9 cellular contexts compared by ENCODE assay signal in the genomic region with DNA sequence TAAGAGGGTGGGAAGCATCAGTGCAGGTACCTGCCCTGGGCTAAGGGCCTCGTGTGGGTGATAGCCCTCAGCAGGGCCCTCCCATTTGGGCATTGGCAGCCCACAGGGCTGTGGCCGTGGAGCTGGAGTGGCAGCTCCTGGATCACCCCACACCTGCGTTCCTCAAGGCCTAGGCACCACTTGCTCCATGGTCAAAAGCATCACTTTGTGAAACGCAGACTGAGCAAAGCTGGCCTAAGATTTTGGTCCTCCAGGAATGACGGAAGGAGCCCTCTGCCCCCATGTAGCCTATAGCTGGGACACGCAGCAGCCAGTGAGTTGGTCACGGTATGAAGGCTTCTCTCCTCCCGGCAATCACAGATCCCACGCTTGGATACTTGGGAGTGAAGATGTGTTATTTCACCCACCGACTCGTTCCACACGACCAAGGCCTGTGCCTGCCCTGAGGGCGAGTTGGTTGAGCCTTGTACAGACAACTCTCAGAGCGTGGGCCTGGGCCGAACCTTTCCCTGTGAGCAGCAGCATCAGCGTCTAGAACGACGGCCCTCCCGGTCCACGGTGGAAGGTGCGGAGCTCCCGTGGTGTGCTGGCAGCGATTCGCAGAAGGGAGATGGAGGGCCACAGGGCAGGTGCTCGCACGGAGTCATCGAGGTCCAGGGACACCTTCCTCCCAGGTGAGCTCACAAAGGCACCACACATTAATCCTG. TPM values are rescaled to one million over a fixed set of nuclear protein-coding genes. Genes with fewer than 3 reads are reported as not detected.
DNase-seq lines count a peak whose midpoint lies in the region; ATAC-seq, FAIRE-seq and TF ChIP-seq lines count a peak whose summit lies in the region.
"Had no signal": no experiment of that assay in that cellular context is flagged by ENCODE, and none has a peak within 500 bp of the region (broad histone marks: within the 10 kb centered on the region; RNA-seq: fewer than 3 reads in every experiment).

No MANE protein-coding gene starts in this region.

- H4K20me1 ChIP-seq in GM23338 (replicated peaks; ENCODE audit: insufficient read depth) = no peaks in the 10 kb centered on the region

- H3F3A ChIP-seq in GM23338 (replicated peaks; ENCODE audit: low read depth) = no peaks in the 10 kb centered on the region

- H3K4me1 Mint-ChIP-seq in GM23338 = peaks cover 12% of the 10 kb centered on the region; the same call in 2 of the 3 replicates
- peaks cover 21% of the 10 kb centered on the region for H3K4me1 Mint-ChIP-seq in activated T-cell treated with anti-CD3 and anti-CD28 coated beads, Interleukin-2, amount 50 U/mL, for 72 hours (ENCODE audit: low read depth)

- no peaks in the 10 kb centered on the region for H3K9me3 Mint-ChIP-seq in GM23338
- H3K9me3 Mint-ChIP-seq in activated T-cell treated with anti-CD3 and anti-CD28 coated beads, Interleukin-2, amount 50 U/mL, for 72 hours = peaks cover 13 to 17% of the 10 kb centered on the region in 2 donors

- H3K79me2 ChIP-seq in GM23338 (replicated peaks; ENCODE audit: insufficient read depth) = no peaks in the 10 kb centered on the region

- no peaks in the 10 kb centered on the region for H3K36me3 ChIP-seq in GM23338 (ENCODE audit: insufficient read depth)
- no peaks in the 10 kb centered on the region for H3K36me3 ChIP-seq in left lung
- H3K36me3 ChIP-seq in small intestine (ENCODE audit: control insufficient read depth in 2 of 2, insufficient read depth in 2 of 2, low read length in 2 of 2) = no peaks in the 10 kb centered on the region

- DNase-seq in GM23338 (ENCODE audit: low spot score) = no peak
- DNase-seq in activated T-cell treated with anti-CD3 and anti-CD28 coated beads, Interleukin-2, amount 50 U/mL, for 72 hours = peak in 1 of 2 donors; percentile 3
- DNase-seq in left lung = no peak
- DNase-seq in small intestine = no peak
- DNase-seq in activated CD4-positive, alpha-beta T cell treated with anti-CD3 and anti-CD28 coated beads, Interleukin-2, amount 50 U/mL, for 4 hours = no peak
- no peak for DNase-seq in GM19238 (ENCODE audit: insufficient read length, low spot score)

- H3K4me2 ChIP-seq in GM23338 = no peak overlapping the region

- H3K9me2 ChIP-seq in GM23338 (ENCODE audit: insufficient read depth) = no peaks in the 10 kb centered on the region

- H3K4me3 Mint-ChIP-seq in GM23338 = no peak overlapping the region
- peak overlapping the region; percentile 23 to 35 for H3K4me3 Mint-ChIP-seq in activated T-cell treated with anti-CD3 and anti-CD28 coated beads, Interleukin-2, amount 50 U/mL, for 72 hours

- H2AFZ ChIP-seq in GM23338 = peak overlapping the region; percentile 86; the same call in 1 of the 2 replicates

- no peaks in the 10 kb centered on the region for H3K4me1 ChIP-seq in GM23338 (ENCODE audit: insufficient read depth)
- H3K4me1 ChIP-seq in left lung = peaks cover 4 to 17% of the 10 kb centered on the region in 2 donors
- H3K4me1 ChIP-seq in small intestine (ENCODE audit: control insufficient read depth in 2 of 2, insufficient read depth in 1 of 2, low read depth in 1 of 2, low read length in 1 of 2) = no peaks in the 10 kb centered on the region

- H3K27me3 ChIP-seq in GM23338 (ENCODE audit: insufficient read depth) (no peaks in the 10 kb centered on the region), left lung (no peaks in the 10 kb centered on the region), small intestine (ENCODE audit: control insufficient read depth in 2 of 2, insufficient read depth in 2 of 2, low read length in 2 of 2) (no peaks in the 10 kb centered on the region)

- FAIRE-seq in small intestine (lab: Jason Lieb, UNC) = no peak

- H3K36me3 Mint-ChIP-seq in GM23338 (ENCODE audit: low read depth) = peaks cover 19% of the 10 kb centered on the region
- H3K36me3 Mint-ChIP-seq in activated T-cell treated with anti-CD3 and anti-CD28 coated beads, Interleukin-2, amount 50 U/mL, for 72 hours (ENCODE audit: insufficient read depth in 2 of 2) = peaks cover 4 to 11% of the 10 kb centered on the region in 2 donors

- intact Hi-C loops in left lung (cut with DNase I) = no loop called here

- H3K27ac Mint-ChIP-seq in GM23338 = no peak overlapping the region
- no peak overlapping the region for H3K27ac Mint-ChIP-seq in activated T-cell treated with anti-CD3 and anti-CD28 coated beads, Interleukin-2, amount 50 U/mL, for 72 hours
- H3K27ac Mint-ChIP-seq: T-helper 1 cell treated with Interleukin-12 subunit alpha and Interleukin-12 subunit beta and Interleukin-4 antibody, amounts not matched to agents 30 μg/mL and 1 μg/mL, for 36 hours had no signal

- WGBS in small intestine, 3 donors = 95 to 97% (median 95%) methylated on average over 26 to 27 of the region's 27 CpGs

- H3K4me3 ChIP-seq in GM23338 = no peak overlapping the region
- no peak overlapping the region for H3K4me3 ChIP-seq in left lung
- no peak overlapping the region for H3K4me3 ChIP-seq in small intestine (ENCODE audit: low read depth in 1 of 2, low read length in 2 of 2)

- TF ChIP-seq CTCF in GM23338 (conservative IDR thresholded peaks at IDR 0.05; ENCODE audit: low read depth in 2 of 2) = no peak
- TF ChIP-seq CTCF in left lung (IDR thresholded peaks at IDR 0.05) = no peak

- H3K27me3 Mint-ChIP-seq in GM23338 (ENCODE audit: insufficient read depth, low read depth, poor library complexity) = peaks cover 8% of the 10 kb centered on the region
- H3K27me3 Mint-ChIP-seq in activated T-cell treated with anti-CD3 and anti-CD28 coated beads, Interleukin-2, amount 50 U/mL, for 72 hours (ENCODE audit: low read depth) = no peaks in the 10 kb centered on the region

- H3K9me3 ChIP-seq in left lung (no peaks in the 10 kb centered on the region), small intestine (ENCODE audit: control insufficient read depth, low read depth) (no peaks in the 10 kb centered on the region)

- H3K27ac ChIP-seq in GM23338 (ENCODE audit: low read depth) (no peak overlapping the region), left lung (peak overlapping the region; percentile 77 to 81), small intestine (ENCODE audit: low read depth in 1 of 2, low read length in 1 of 2) (peak overlapping the region; percentile 21 to 93)

- ATAC-seq in GM23338 (no peak), left lung (peak; percentile 2), HG02884 (IDR thresholded peaks at IDR 0.05; ENCODE audit: unreplicated experiment) (no peak), GM19463 (IDR thresholded peaks at IDR 0.05; ENCODE audit: unreplicated experiment) (no peak)
- ATAC-seq in activated T-cell treated with anti-CD3 and anti-CD28 coated beads, Interleukin-2, amount 50 U/mL, for 72 hours (replicated peaks in 1 of 2) = no peak

TF ChIP-seq in GM23338, 12 proteins besides CTCF, POLR2A, EP300 and RAD21:
- no peak for TF ChIP-seq EZH2 (IDR thresholded peaks at IDR 0.05; ENCODE audit: low read depth, unreplicated experiment)
- no peak for TF ChIP-seq POLR2AphosphoS5 (IDR thresholded peaks at IDR 0.05; ENCODE audit: low read depth)
- TF ChIP-seq ZNF331 (CRISPR knock-in tag; IDR thresholded peaks at IDR 0.05; ENCODE audit: low read depth) = no peak
- no peak for TF ChIP-seq EZH2phosphoT487 (IDR thresholded peaks at IDR 0.05; ENCODE audit: unreplicated experiment)
- TF ChIP-seq STAT1 (IDR thresholded peaks at IDR 0.05; ENCODE audit: unreplicated experiment) = no peak
- TF ChIP-seq NANOG (IDR thresholded peaks at IDR 0.05; ENCODE audit: borderline replicate concordance) = no peak
- TF ChIP-seq ETS1 (IDR thresholded peaks at IDR 0.05) = no peak

RNA-seq across cellular contexts. Expression of gene THBS2, which starts 39.7 kb away (rescaled TPM):
- 40.7 and 44.7 TPM in 2 replicates for total RNA-seq in GM23338 (2014; rRNA removed; shearing (Covaris generic))
- polyA plus RNA-seq in GM23338 (2016; fragmentation: Nextera tagmentation; extraction: Ambion mirVana) = 7.8 and 7.9 TPM in 2 replicates
- not detected for total RNA-seq in activated T-cell treated with anti-CD3 and anti-CD28 coated beads, Interleukin-2, amount 50 U/mL, for 72 hours
- 100 to 1,000 TPM in 1 of 2 donors, 10 to 100 TPM in 1; 34.7 to 126 TPM for total RNA-seq in left lung
- polyA plus RNA-seq in small intestine = 1 to 10 TPM in 1 of 3 donors, under 1 TPM in 2; 0.45 to 4.7 (median 0.81) TPM

Comparison
In these comparisons a context has a peak if more than half of its experiments do, and no peak if none do; other contexts are left out.
1. RNA of gene THBS2, which starts 39.7 kb away (total RNA-seq): 34.7 to 126 TPM in left lung and 40.7 to 44.7 TPM in GM23338; not detected in activated T-cell treated with anti-CD3 and anti-CD28 coated beads, Interleukin-2, amount 50 U/mL, for 72 hours; every median in the first group is over 10 times any median in the second.